Comparison of ENCODE assay signal across 14 cellular contexts in the genomic region with DNA sequence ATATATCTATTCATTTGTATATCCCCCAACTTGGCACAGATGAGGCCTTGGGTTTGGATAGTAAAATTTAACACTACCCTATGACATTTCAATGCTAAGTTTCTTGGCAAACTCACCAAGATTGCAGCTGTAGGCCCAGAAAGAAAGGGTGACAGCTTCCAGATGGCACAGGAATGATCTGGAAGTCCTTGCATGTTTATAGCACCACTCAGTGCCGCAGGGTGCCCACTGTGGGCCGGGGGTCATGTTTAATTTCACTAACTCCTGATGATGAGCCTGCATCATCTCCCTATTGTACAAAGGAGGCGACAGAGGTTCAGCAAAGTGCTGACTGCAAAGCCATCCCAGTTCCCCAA.
A peak's percentile ranks its signal among the peaks of the same experiment; 100 is the strongest.
DNase-seq lines count a peak whose midpoint lies in the region; ATAC-seq and TF ChIP-seq lines count a peak whose summit lies in the region.
"Had no signal": no experiment of that assay in that cellular context is flagged by ENCODE, and none has a peak within 500 bp of the region (broad histone marks: within the 10 kb centered on the region; RNA-seq: fewer than 3 reads in every experiment).

No MANE protein-coding gene starts in this region.

- no peaks in the 10 kb centered on the region for H3K36me3 ChIP-seq in esophagus squamous epithelium

- H3K4me1 ChIP-seq in esophagus squamous epithelium = peaks cover 14 to 72% (median 45%) of the 10 kb centered on the region in 3 donors

- intact Hi-C loops in Right ventricle myocardium inferior (cut with DNase I) (no loop called here), cardiac septum (cut with DNase I) (no loop called here), esophagus squamous epithelium (cut with DNase I) (no loop called here)

- TF ChIP-seq POLR2A in esophagus squamous epithelium (IDR thresholded peaks at IDR 0.05) = no peak

- no peaks in the 10 kb centered on the region for H3K9me3 ChIP-seq in esophagus squamous epithelium

- TF ChIP-seq CTCF in esophagus squamous epithelium (IDR thresholded peaks at IDR 0.05) (peak in 2 of 6 experiments; percentile 8 to 12), neural crest cell (conservative IDR thresholded peaks at IDR 0.05) (no peak)

- no peak overlapping the region for H3K4me3 ChIP-seq in esophagus squamous epithelium

- no peaks in the 10 kb centered on the region for H3K27me3 ChIP-seq in esophagus squamous epithelium

- H3K36me3 Mint-ChIP-seq in neural crest cell (ENCODE audit: low read depth) = no peaks in the 10 kb centered on the region

- H3K9me3 Mint-ChIP-seq in neural crest cell = no peaks in the 10 kb centered on the region
- H3K9me3 Mint-ChIP-seq: effector memory CD8-positive, alpha-beta T cell; nephron progenitor cell had no signal

- WGBS in esophagus squamous epithelium, 2 donors = 25 to 50% methylated on average over 1 to 3 of the region's 3 CpGs

- peak overlapping the region; percentile 78 to 90 (median 86) for H3K27ac ChIP-seq in esophagus squamous epithelium

- H3K4me1 Mint-ChIP-seq in neural crest cell = peaks cover 66% of the 10 kb centered on the region

- ATAC-seq in Right ventricle myocardium inferior = peak; percentile 30
- ATAC-seq in HG02763 (IDR thresholded peaks at IDR 0.05; ENCODE audit: unreplicated experiment) = no peak
- no peak for ATAC-seq in HG03108 (IDR thresholded peaks at IDR 0.05; ENCODE audit: unreplicated experiment)
- no peak for ATAC-seq in GM18519 (IDR thresholded peaks at IDR 0.05; ENCODE audit: low FRiP score, unreplicated experiment)
- ATAC-seq: effector memory CD8-positive, alpha-beta T cell; HepG2 had no signal

- H3K27me3 Mint-ChIP-seq in neural crest cell (ENCODE audit: low read depth) = no peaks in the 10 kb centered on the region
- H3K27me3 Mint-ChIP-seq: effector memory CD8-positive, alpha-beta T cell had no signal

- no peak for DNase-seq in Right ventricle myocardium inferior (ENCODE audit: missing footprints)
- DNase-seq in cardiac septum (ENCODE audit: low spot score) = no peak
- DNase-seq in esophagus squamous epithelium (lab: John Stamatoyannopoulos, UW) = no peak
- DNase-seq in neural crest cell (ENCODE audit: low read depth, low spot score) = no peak
- DNase-seq in MV-4-11 (lab: John Stamatoyannopoulos, UW) = no peak
- DNase-seq: activated CD8-positive, alpha-beta memory T cell treated with anti-CD3 and anti-CD28 coated beads for 24 hours; effector memory CD8-positive, alpha-beta T cell; NCI-H1694 treated with DMSO at 0.1 percent for 48 hours; nephron progenitor cell; NK-92 treated with Interleukin-12 subunit alpha and Interleukin-12 subunit beta, amount 100 ng/mL, for 24 hours had no signal

- H3K4me3 Mint-ChIP-seq in neural crest cell = no peak overlapping the region
- H3K4me3 Mint-ChIP-seq: effector memory CD8-positive, alpha-beta T cell; nephron progenitor cell had no signal

- peak overlapping the region; percentile 13 for H3K27ac Mint-ChIP-seq in neural crest cell (ENCODE audit: unreplicated experiment)
- H3K27ac Mint-ChIP-seq: nephron progenitor cell had no signal
